In the genomic region with DNA sequence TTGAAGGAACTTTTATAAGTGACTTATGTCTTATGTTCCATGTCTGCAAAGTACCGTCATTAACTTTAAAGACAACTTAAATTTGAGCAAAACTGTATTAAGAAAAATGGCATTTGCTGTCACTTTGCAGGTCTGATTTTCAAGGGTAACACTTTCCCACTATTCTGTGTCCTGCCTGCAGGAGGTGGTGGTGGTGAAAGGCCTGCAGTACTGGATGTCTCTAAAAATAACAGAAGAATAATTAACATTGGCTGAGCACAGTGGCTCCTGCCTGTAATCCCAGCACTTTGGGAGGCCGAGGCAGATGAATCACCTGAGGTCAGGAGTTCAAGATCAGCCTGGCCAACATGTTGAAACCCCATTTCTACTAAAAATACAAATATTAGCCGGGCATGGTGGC, we compare ENCODE assay signal across 1 cellular context.
TF ChIP-seq lines count a peak whose summit lies in the region.

No MANE protein-coding gene starts in this region.

TF ChIP-seq in H1, 55 proteins besides CTCF, POLR2A, EP300 and RAD21 (continued from another document):
- no peak for TF ChIP-seq YY1 (IDR thresholded peaks at IDR 0.05; ENCODE audit: low read depth, low read length)
- TF ChIP-seq, protein P1, sequence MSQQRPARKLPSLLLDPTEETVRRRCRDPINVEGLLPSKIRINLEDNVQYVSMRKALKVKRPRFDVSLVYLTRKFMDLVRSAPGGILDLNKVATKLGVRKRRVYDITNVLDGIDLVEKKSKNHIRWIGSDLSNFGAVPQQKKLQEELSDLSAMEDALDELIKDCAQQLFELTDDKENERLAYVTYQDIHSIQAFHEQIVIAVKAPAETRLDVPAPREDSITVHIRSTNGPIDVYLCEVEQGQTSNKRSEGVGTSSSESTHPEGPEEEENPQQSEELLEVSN (IDR thresholded peaks at IDR 0.05), result no peak
- TF ChIP-seq CREB1 (IDR thresholded peaks at IDR 0.05), result no peak
- TF ChIP-seq RFX5 (IDR thresholded peaks at IDR 0.05; ENCODE audit: borderline replicate concordance, low read depth, low read length), result no peak
- TF ChIP-seq SP4 (IDR thresholded peaks at IDR 0.05; ENCODE audit: low read length), result no peak
- TF ChIP-seq CBX5 (IDR thresholded peaks at IDR 0.05; ENCODE audit: low read depth, low read length), result no peak
TF ChIP-seq in H1: peak in this region for 0.
